Comparison of ENCODE assay signal across 7 cellular contexts in the genomic region with DNA sequence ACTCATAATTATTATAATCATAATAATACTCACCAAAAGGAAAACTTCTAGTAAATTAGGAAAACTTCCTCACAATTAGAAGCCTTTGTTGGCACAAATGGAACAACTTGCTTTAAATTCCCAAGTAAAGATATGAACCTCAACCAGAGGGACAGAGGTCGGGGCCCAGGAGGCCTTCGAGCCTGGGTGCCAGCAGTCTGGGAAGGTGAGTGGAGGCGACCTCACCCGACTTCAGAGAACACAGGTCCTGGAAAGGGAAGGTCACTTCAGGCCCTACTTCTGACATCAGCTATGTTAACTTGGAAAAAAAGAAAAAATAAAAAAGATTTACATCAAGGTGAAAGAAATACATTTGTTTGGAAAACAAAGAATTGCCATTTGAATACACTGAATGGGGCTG.
"Had no signal": no experiment of that assay in that cellular context is flagged by ENCODE, and none has a peak within 500 bp of the region (broad histone marks: within the 10 kb centered on the region; RNA-seq: fewer than 3 reads in every experiment).

No MANE protein-coding gene starts in this region.

- FAIRE-seq: G401.6, GM12878, GM12891, GM12892, GM18507, GM19239 had no signal

- DNase-seq: GF-D8 had no signal

- ATAC-seq: GM12878 had no signal

- H3K4me3 ChIP-seq: GM12878 had no signal
